ENCODE assay signal across 13 cellular contexts in genomic region chr10:42476101-42476500, GRCh38.
A peak's percentile ranks its signal among the peaks of the same experiment; 100 is the strongest.
DNase-seq lines count a peak whose midpoint lies in the region; ATAC-seq, FAIRE-seq and TF ChIP-seq lines count a peak whose summit lies in the region.
"Had no signal": no experiment of that assay in that cellular context is flagged by ENCODE, and none has a peak within 500 bp of the region (broad histone marks: within the 10 kb centered on the region; RNA-seq: fewer than 3 reads in every experiment).

No MANE protein-coding gene starts in this region.

- no peak overlapping the region for H3K27ac Mint-ChIP-seq in astrocyte (ENCODE audit: unreplicated experiment)
- H3K27ac Mint-ChIP-seq: natural killer cell treated with Interleukin-12 subunit alpha and Interleukin-12 subunit beta and Interleukin-15 and Interleukin-18, amount 100 ng/mL, for 72 hours had no signal

- H3K9me3 Mint-ChIP-seq in astrocyte (ENCODE audit: unreplicated experiment), result peaks cover 13% of the 10 kb centered on the region
- H3K9me3 Mint-ChIP-seq: natural killer cell treated with Interleukin-12 subunit alpha and Interleukin-12 subunit beta and Interleukin-15 and Interleukin-18, amount 100 ng/mL, for 72 hours had no signal

- FAIRE-seq in astrocyte (lab: Jason Lieb, UNC), result no peak

- no peak overlapping the region for H3K4me3 Mint-ChIP-seq in astrocyte (ENCODE audit: unreplicated experiment)
- H3K4me3 Mint-ChIP-seq: natural killer cell treated with Interleukin-12 subunit alpha and Interleukin-12 subunit beta and Interleukin-15 and Interleukin-18, amount 100 ng/mL, for 72 hours had no signal

- H3K4me1 ChIP-seq in astrocyte (ENCODE audit: insufficient read depth, low read length) (no peaks in the 10 kb centered on the region), upper lobe of left lung (peaks cover 0 to 16% (median 0%) of the 10 kb centered on the region in 4 donors)

- H3K27me3 ChIP-seq in astrocyte (ENCODE audit: insufficient read depth, low read length) (no peaks in the 10 kb centered on the region), kidney epithelial cell (ENCODE audit: control insufficient read depth, insufficient read depth, low read length) (no peaks in the 10 kb centered on the region), upper lobe of left lung (no peaks in the 10 kb centered on the region)

- peak overlapping the region; percentile 57 for H3K4me2 ChIP-seq in astrocyte (ENCODE audit: low read length)

- H2AFZ ChIP-seq in astrocyte (ENCODE audit: low read depth, low read length), result peak overlapping the region; percentile 71

- no peaks in the 10 kb centered on the region for H3K27me3 Mint-ChIP-seq in astrocyte (ENCODE audit: low read depth, unreplicated experiment)

- TF ChIP-seq CTCF in astrocyte (IDR thresholded peaks at IDR 0.05; ENCODE audit: insufficient read depth, low read depth, low read length) (no peak), kidney epithelial cell (IDR thresholded peaks at IDR 0.05; ENCODE audit: insufficient read depth, low read length, poor library complexity, severe bottlenecking) (no peak), upper lobe of left lung (IDR thresholded peaks at IDR 0.05) (no peak)

- H3K4me1 Mint-ChIP-seq in astrocyte (ENCODE audit: low read depth, unreplicated experiment), result no peaks in the 10 kb centered on the region

- H3K36me3 ChIP-seq in astrocyte (ENCODE audit: insufficient read depth, low read length), result no peaks in the 10 kb centered on the region
- H3K36me3 ChIP-seq in kidney epithelial cell (ENCODE audit: control insufficient read depth, insufficient read depth, low read length), result no peaks in the 10 kb centered on the region
- no peaks in the 10 kb centered on the region for H3K36me3 ChIP-seq in upper lobe of left lung

- peaks cover 4% of the 10 kb centered on the region for H3K9me3 ChIP-seq in astrocyte (ENCODE audit: insufficient read depth, low read depth, low read length)
- no peaks in the 10 kb centered on the region for H3K9me3 ChIP-seq in upper lobe of left lung

- peak overlapping the region; percentile 46 for H3K9ac ChIP-seq in astrocyte (ENCODE audit: low read length)

- in situ Hi-C loops in G401 (cut with HindIII; ENCODE audit: low sequenced_read_pairs), result no loop called here

- no peak for TF ChIP-seq EP300 in upper lobe of left lung (IDR thresholded peaks at IDR 0.05)

- peak in 1 of 2 donors; percentile 22 for ATAC-seq in upper lobe of left lung (ENCODE audit: low FRiP score in 2 of 2)
- no peak for ATAC-seq in GM19324 (IDR thresholded peaks at IDR 0.05; ENCODE audit: low FRiP score, unreplicated experiment)
- ATAC-seq in HG02623 (IDR thresholded peaks at IDR 0.05; ENCODE audit: unreplicated experiment), result no peak

- no peak for TF ChIP-seq POLR2A in upper lobe of left lung (IDR thresholded peaks at IDR 0.05)

- no peaks in the 10 kb centered on the region for H3K36me3 Mint-ChIP-seq in astrocyte (ENCODE audit: low read depth, unreplicated experiment)

- H4K20me1 ChIP-seq in astrocyte (ENCODE audit: insufficient read depth, low read length), result no peaks in the 10 kb centered on the region

- DNase-seq in DMS 273 (lab: John Stamatoyannopoulos, UW; ENCODE audit: unreplicated experiment) (peak; percentile 34), DMS 273 treated with DMSO at 0.1 percent for 48 hours (lab: John Stamatoyannopoulos, UW) (no peak), astrocyte (ENCODE audit: low read depth) (no peak), kidney epithelial cell (ENCODE audit: low read depth) (no peak), upper lobe of left lung (no peak), G401 (ENCODE audit: low spot score) (no peak)
- DNase-seq: 8988T, DMS79 treated with DMSO at 0.1 percent for 48 hours, NCI-H345, RPMI8226 had no signal

- no peak overlapping the region for H3K27ac ChIP-seq in astrocyte (ENCODE audit: low read depth, low read length)
- H3K27ac ChIP-seq in upper lobe of left lung, result peak overlapping the region in 3 of 4 donors; percentile 7 to 39 (median 28)

- peak overlapping the region; percentile 28 for H3K4me3 ChIP-seq in astrocyte (ENCODE audit: insufficient read depth, low read depth, low read length)
- H3K4me3 ChIP-seq in kidney epithelial cell (ENCODE audit: low read depth, low read length), result peak overlapping the region; percentile 72
- H3K4me3 ChIP-seq in upper lobe of left lung, result peak overlapping the region in 3 of 4 donors; percentile 43 to 57 (median 53)

- no peaks in the 10 kb centered on the region for H3K79me2 ChIP-seq in astrocyte (ENCODE audit: insufficient read depth, low read length)

- WGBS in upper lobe of left lung, 2 donors, result 14 to 18% methylated on average over 3 to 11 of the region's 20 CpGs
